Comparison of ENCODE assay signal across 1 cellular context in genomic region chr14:34539407-34540180, GRCh38.
TF ChIP-seq lines count a peak whose summit lies in the region.

EAPP (minus strand) TSS chr14:34539701; CDS start chr14:34539628, 73 bp downstream.

TF ChIP-seq in HepG2, 621 proteins besides CTCF, POLR2A, EP300 and RAD21 (continued from another document and continues in another):
- TF ChIP-seq LBX2 (CRISPR knock-in tag; IDR thresholded peaks at IDR 0.05; ENCODE audit: borderline replicate concordance), result peak; percentile 95
- TF ChIP-seq ISX (CRISPR knock-in tag; conservative IDR thresholded peaks at IDR 0.05), result peak; percentile 98
- TF ChIP-seq ZSCAN22 (CRISPR knock-in tag; IDR thresholded peaks at IDR 0.05), result peak; percentile 82
- TF ChIP-seq NR0B2 (CRISPR knock-in tag; IDR thresholded peaks at IDR 0.05), result peak; percentile 94
- TF ChIP-seq ZNF274 (CRISPR knock-in tag; IDR thresholded peaks at IDR 0.05), result peak; percentile 100
- no peak for TF ChIP-seq TCF12 (IDR thresholded peaks at IDR 0.05)
- peak; percentile 96 for TF ChIP-seq TCF12 (CRISPR knock-in tag; IDR thresholded peaks at IDR 0.05)
- TF ChIP-seq HHEX (CRISPR knock-in tag; IDR thresholded peaks at IDR 0.05), result no peak; the same call in 1 of the 2 replicates
- peak; percentile 71; the same call in 1 of the 2 replicates for TF ChIP-seq TIGD3 (CRISPR knock-in tag; IDR thresholded peaks at IDR 0.05; ENCODE audit: borderline replicate concordance)
- TF ChIP-seq ARID4A (CRISPR knock-in tag; IDR thresholded peaks at IDR 0.05; ENCODE audit: borderline replicate concordance), result peak; percentile 100
- TF ChIP-seq ATF7-NPFF (CRISPR knock-in tag; IDR thresholded peaks at IDR 0.05; ENCODE audit: low read depth), result peak; percentile 95
- no peak; the same call in 1 of the 2 replicates for TF ChIP-seq JDP2 (CRISPR knock-in tag; IDR thresholded peaks at IDR 0.05; ENCODE audit: borderline replicate concordance)
- TF ChIP-seq STAT5B (CRISPR knock-in tag; IDR thresholded peaks at IDR 0.05), result peak; percentile 89; the same call in 1 of the 2 replicates
- TF ChIP-seq SIN3A (IDR thresholded peaks at IDR 0.05; ENCODE audit: borderline replicate concordance, low read depth, low read length), result peak; percentile 99
- TF ChIP-seq AHR (CRISPR knock-in tag; IDR thresholded peaks at IDR 0.05), result peak; percentile 99
- peak; percentile 90 for TF ChIP-seq MLXIP (CRISPR knock-in tag; IDR thresholded peaks at IDR 0.05; ENCODE audit: borderline replicate concordance)
- no peak for TF ChIP-seq THAP8 (CRISPR knock-in tag; IDR thresholded peaks at IDR 0.05; ENCODE audit: borderline replicate concordance)
- no peak; the same call in 1 of the 2 replicates for TF ChIP-seq TBP (CRISPR knock-in tag; IDR thresholded peaks at IDR 0.05)
- TF ChIP-seq NFAT5 (CRISPR knock-in tag; IDR thresholded peaks at IDR 0.05), result peak; percentile 93
- TF ChIP-seq NPAS2 (CRISPR knock-in tag; IDR thresholded peaks at IDR 0.05; ENCODE audit: borderline replicate concordance), result no peak
- no peak; the same call in 1 of the 2 replicates for TF ChIP-seq EEA1 (CRISPR knock-in tag; IDR thresholded peaks at IDR 0.05; ENCODE audit: borderline replicate concordance)
- peak; percentile 82 for TF ChIP-seq SNAPC5 (CRISPR knock-in tag; IDR thresholded peaks at IDR 0.05; ENCODE audit: borderline replicate concordance)
- no peak for TF ChIP-seq ZNF484 (CRISPR knock-in tag; IDR thresholded peaks at IDR 0.05; ENCODE audit: borderline replicate concordance, low read depth)
- peak; percentile 99 for TF ChIP-seq ZNF563 (CRISPR knock-in tag; IDR thresholded peaks at IDR 0.05)
- TF ChIP-seq GABPB1 (CRISPR knock-in tag; IDR thresholded peaks at IDR 0.05), result peak; percentile 99
- TF ChIP-seq ZNF441 (CRISPR knock-in tag; IDR thresholded peaks at IDR 0.05; ENCODE audit: borderline replicate concordance), result peak; percentile 94
- TF ChIP-seq PRDM15 (CRISPR knock-in tag; IDR thresholded peaks at IDR 0.05), result peak; percentile 68; the same call in 1 of the 2 replicates
- TF ChIP-seq IRF1 (CRISPR knock-in tag; IDR thresholded peaks at IDR 0.05; ENCODE audit: low read depth), result peak; percentile 94; the same call in 1 of the 2 replicates
- peak; percentile 96 for TF ChIP-seq ZNF280B (CRISPR knock-in tag; IDR thresholded peaks at IDR 0.05; ENCODE audit: borderline replicate concordance)
- TF ChIP-seq ASH2L (IDR thresholded peaks at IDR 0.05; ENCODE audit: insufficient read length, low read depth, low read length), result peak; percentile 99
- peak; percentile 2; the same call in 1 of the 2 replicates for TF ChIP-seq CEBPB (IDR thresholded peaks at IDR 0.05; ENCODE audit: borderline replicate concordance, low read depth, low read length)
